ENCODE assay signal across 10 cellular contexts in the genomic region with DNA sequence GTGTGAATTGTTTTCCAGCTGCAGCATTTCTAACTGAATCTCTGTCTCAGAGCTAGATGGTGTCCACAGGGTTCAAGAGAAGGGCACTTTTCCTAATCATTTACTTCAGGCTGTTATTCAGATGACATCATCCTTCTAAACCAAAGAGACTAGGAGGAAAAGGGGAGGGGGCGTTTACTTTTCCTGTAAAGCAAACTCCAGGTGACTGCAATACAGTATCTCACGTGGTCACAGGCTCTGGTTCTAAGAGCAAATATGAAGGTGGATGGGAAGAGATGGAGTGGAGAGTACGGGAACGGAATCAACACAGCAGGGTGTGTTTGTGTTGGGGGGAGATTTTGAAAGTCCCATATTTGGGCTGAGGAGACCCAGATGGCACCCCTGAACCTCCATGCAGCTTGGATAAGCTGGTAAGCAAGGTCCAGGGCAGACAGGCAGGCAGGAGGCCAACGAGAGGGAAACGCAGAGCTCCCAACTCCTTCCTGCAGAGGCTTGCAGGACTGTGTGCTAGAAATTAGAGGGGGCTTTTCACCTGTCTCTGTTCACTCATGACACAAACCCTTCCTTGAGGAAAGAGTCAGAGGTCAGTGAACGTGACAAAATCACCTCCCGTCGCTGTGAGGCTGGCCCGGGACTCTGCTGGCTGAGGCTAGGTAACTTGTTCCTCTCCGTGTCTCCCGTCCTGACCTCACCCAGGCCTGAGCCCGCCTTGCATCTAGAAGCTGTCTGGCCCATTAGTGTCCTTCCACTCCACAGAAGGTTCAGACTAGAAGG.
DNase-seq lines count a peak whose midpoint lies in the region; ATAC-seq, FAIRE-seq and TF ChIP-seq lines count a peak whose summit lies in the region.
"Had no signal": no experiment of that assay in that cellular context is flagged by ENCODE, and none has a peak within 500 bp of the region (broad histone marks: within the 10 kb centered on the region; RNA-seq: fewer than 3 reads in every experiment).

No MANE protein-coding gene starts in this region.

- DNase-seq in A549 (ENCODE audit: low read depth in 1 of 2, low spot score in 1 of 2) (peak; percentile 24 to 63), NCI-H526 treated with DMSO at 0.1 percent for 48 hours (lab: John Stamatoyannopoulos, UW) (peak; percentile 42), iPS-NIHi7 (ENCODE audit: extremely low spot score) (peak; percentile 60), NCI-H1694 (lab: John Stamatoyannopoulos, UW) (no peak), NCI-H524 treated with DMSO at 0.1 percent for 48 hours (lab: John Stamatoyannopoulos, UW) (no peak)
- no peak for DNase-seq in CD4-positive, alpha-beta T cell
- DNase-seq: activated T-cell treated with anti-CD3 and anti-CD28 coated beads, Interleukin-2, amount 50 U/mL, for 24 hours had no signal

- H3K4me3 Mint-ChIP-seq in CD4-positive, alpha-beta T cell, result no peak overlapping the region
- H3K4me3 Mint-ChIP-seq: activated T-cell treated with anti-CD3 and anti-CD28 coated beads, Interleukin-2, amount 50 U/mL, for 24 hours had no signal

- ATAC-seq in A549 (peak; percentile 75 to 78), GM21786 (IDR thresholded peaks at IDR 0.05; ENCODE audit: unreplicated experiment) (peak; percentile 6), HG03108 (IDR thresholded peaks at IDR 0.05; ENCODE audit: unreplicated experiment) (no peak)
- no peak for ATAC-seq in CD4-positive, alpha-beta T cell (ENCODE audit: poor library complexity)

- no peaks in the 10 kb centered on the region for H3K27me3 ChIP-seq in CD4-positive, alpha-beta T cell (ENCODE audit: control insufficient read depth, insufficient read depth, low read length)
- H3K27me3 ChIP-seq: BLaER1 had no signal

- FAIRE-seq in A549 (lab: Jason Lieb, UNC), result no peak

- TF ChIP-seq CTCF in A549 (IDR thresholded peaks at IDR 0.05), result no peak
- no peak for TF ChIP-seq CTCF in CD4-positive, alpha-beta T cell (IDR thresholded peaks at IDR 0.05)

- TF ChIP-seq POLR2A in A549 (IDR thresholded peaks at IDR 0.05; ENCODE audit: low read length), result no peak

- no peak overlapping the region for H3K4me3 ChIP-seq in A549
- H3K4me3 ChIP-seq: BLaER1 had no signal

- H3K9me3 ChIP-seq in A549, result no peaks in the 10 kb centered on the region
- no peaks in the 10 kb centered on the region for H3K9me3 ChIP-seq in CD4-positive, alpha-beta T cell (ENCODE audit: control insufficient read depth, low read length)
- H3K9me3 ChIP-seq: BLaER1 had no signal

- peak overlapping the region; percentile 81 for H3K4me2 ChIP-seq in A549
- H3K4me2 ChIP-seq: BLaER1 had no signal

- no peak for TF ChIP-seq RAD21 in A549 (conservative IDR thresholded peaks at IDR 0.05 in 1 of 2, IDR thresholded peaks at IDR 0.05 in 1 of 2)

- CTCF ChIA-PET in A549 (lab: Yijun Ruan, JAX), result interaction anchor here (0.5 kb wide), 1 partner anchor 1842 kb away, joined by 3 read pairs; no protein-coding TSS in a partner anchor
- CTCF ChIA-PET in CD4-positive, alpha-beta T cell (lab: Charles Lee), result no interaction called here

- H3K9me3 Mint-ChIP-seq in CD4-positive, alpha-beta T cell, result no peaks in the 10 kb centered on the region
- H3K9me3 Mint-ChIP-seq: activated T-cell treated with anti-CD3 and anti-CD28 coated beads, Interleukin-2, amount 50 U/mL, for 24 hours had no signal

- TF ChIP-seq EP300 in A549 (IDR thresholded peaks at IDR 0.05), result no peak

- 74% methylated on average over 13 of the region's 13 CpGs for WGBS in A549 (ENCODE audit: missing lambda C conversion rate)

- no peaks in the 10 kb centered on the region for H3K36me3 Mint-ChIP-seq in CD4-positive, alpha-beta T cell (ENCODE audit: low read depth)

- peaks cover 6% of the 10 kb centered on the region for H3K4me1 Mint-ChIP-seq in CD4-positive, alpha-beta T cell (ENCODE audit: low read depth)

- H3K27ac ChIP-seq in A549, result peak overlapping the region; percentile 65 to 74
- no peak overlapping the region for H3K27ac ChIP-seq in CD4-positive, alpha-beta T cell (ENCODE audit: low read depth, low read length)
- H3K27ac ChIP-seq: BLaER1 had no signal

- H3K4me1 ChIP-seq in A549, result peaks cover 23% of the 10 kb centered on the region
- H3K4me1 ChIP-seq: BLaER1 had no signal

- POLR2A ChIA-PET in A549 (lab: Yijun Ruan, JAX), result interaction anchor here (0.9 kb wide), 1 partner anchor 37 kb away, joined by 5 read pairs; no protein-coding TSS in a partner anchor
- POLR2A ChIA-PET in CD4-positive, alpha-beta T cell (lab: Charles Lee), result no interaction called here

- peaks cover 5% of the 10 kb centered on the region for H3K27me3 Mint-ChIP-seq in CD4-positive, alpha-beta T cell

- intact Hi-C loops in CD4-positive, alpha-beta T cell (cut with DNase I, micrococcal nuclease), result no loop called here

- no peak overlapping the region for H3K27ac Mint-ChIP-seq in CD4-positive, alpha-beta T cell
- H3K27ac Mint-ChIP-seq: activated T-cell treated with anti-CD3 and anti-CD28 coated beads, Interleukin-2, amount 50 U/mL, for 24 hours had no signal

TF ChIP-seq in A549, 52 proteins besides CTCF, POLR2A, EP300 and RAD21:
- TF ChIP-seq USF2 (IDR thresholded peaks at IDR 0.05), result 0 out of 2 replicates have a peak, but pooled peaks have one; percentile 15
- TF ChIP-seq MAZ (IDR thresholded peaks at IDR 0.05; ENCODE audit: borderline replicate concordance, low read depth, low read length), result no peak

Comparison
In these comparisons a context has a peak if more than half of its experiments do, and no peak if none do; other contexts are left out.
1. ATAC-seq: peak in A549 (2 of 2) and GM21786 (single experiment); none in HG03108 (single experiment) and CD4-positive, alpha-beta T cell (single experiment).
2. DNase-seq: peak in A549 (2 of 2), NCI-H526 treated with DMSO at 0.1 percent for 48 hours (single experiment) and iPS-NIHi7 (single experiment); none in NCI-H1694 (single experiment), NCI-H524 treated with DMSO at 0.1 percent for 48 hours (single experiment) and CD4-positive, alpha-beta T cell (0 of 10).